Comparison of ENCODE assay signal across 26 cellular contexts in the genomic region with DNA sequence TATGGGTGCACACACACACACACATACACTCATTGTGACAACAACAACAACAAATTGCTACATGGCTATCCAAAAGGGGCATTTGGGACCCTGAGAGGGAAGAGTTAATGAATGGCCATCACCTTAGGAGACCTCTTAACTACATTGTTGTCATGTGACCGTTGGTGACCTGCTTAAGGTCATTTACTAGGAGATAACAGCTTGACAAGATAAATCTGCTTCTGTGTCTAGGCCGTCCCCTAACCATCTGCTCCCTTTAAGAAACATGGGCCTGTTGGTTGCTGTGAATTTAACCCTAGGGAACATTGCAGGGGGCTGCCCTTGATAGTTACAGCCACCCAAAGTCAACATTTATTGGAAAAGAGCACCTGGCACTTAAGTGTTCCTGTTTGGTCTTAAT. TPM values are rescaled to one million over a fixed set of nuclear protein-coding genes. Genes with fewer than 3 reads are reported as not detected.
DNase-seq lines count a peak whose midpoint lies in the region; ATAC-seq and TF ChIP-seq lines count a peak whose summit lies in the region.
"Had no signal": no experiment of that assay in that cellular context is flagged by ENCODE, and none has a peak within 500 bp of the region (broad histone marks: within the 10 kb centered on the region; RNA-seq: fewer than 3 reads in every experiment).

No MANE protein-coding gene starts in this region.

- no peaks in the 10 kb centered on the region for H3K27me3 Mint-ChIP-seq in MCF 10A (ENCODE audit: insufficient read depth, unreplicated experiment)
- H3K27me3 Mint-ChIP-seq: activated CD4-positive, alpha-beta memory T cell treated with anti-CD3 and anti-CD28 coated beads, Interleukin-2, amount 10 ng/mL, durations not matched to agents 7 days and 5 days; activated naive CD4-positive, alpha-beta T cell treated with anti-CD3 and anti-CD28 coated beads, Interleukin-2, amount 50 U/mL, for 24 hours had no signal

- no peak for TF ChIP-seq CTCF in MCF 10A (IDR thresholded peaks at IDR 0.05; ENCODE audit: unreplicated experiment)

- H3K27ac Mint-ChIP-seq in MCF 10A (ENCODE audit: low read depth, unreplicated experiment): no peak overlapping the region
- H3K27ac Mint-ChIP-seq: activated CD4-positive, alpha-beta memory T cell treated with anti-CD3 and anti-CD28 coated beads, Interleukin-2, amount 10 ng/mL, durations not matched to agents 7 days and 5 days; activated naive CD4-positive, alpha-beta T cell treated with anti-CD3 and anti-CD28 coated beads, Interleukin-2, amount 50 U/mL, for 24 hours; activated T-helper 2 cell treated with anti-CD3 and anti-CD28 coated beads, Interferon-gamma antibody, Interleukin-2, Interleukin-4, amounts not matched to agents 10 μg/mL and 5 μg/mL and 100 μg/mL, durations not matched to agents 14 hours and 24 hours and 36 hours; T-helper 1 cell treated with Interleukin-12 subunit alpha and Interleukin-12 subunit beta and Interleukin-4 antibody, amounts not matched to agents 30 μg/mL and 1 μg/mL, for 36 hours had no signal

- intact Hi-C loops in MCF 10A (cut with micrococcal nuclease): no loop called here

- H3K4me1 Mint-ChIP-seq in MCF 10A (ENCODE audit: insufficient read depth, unreplicated experiment): no peaks in the 10 kb centered on the region
- H3K4me1 Mint-ChIP-seq: activated CD4-positive, alpha-beta memory T cell treated with anti-CD3 and anti-CD28 coated beads, Interleukin-2, amount 10 ng/mL, durations not matched to agents 7 days and 5 days; activated naive CD4-positive, alpha-beta T cell treated with anti-CD3 and anti-CD28 coated beads, Interleukin-2, amount 50 U/mL, for 24 hours had no signal

- no peaks in the 10 kb centered on the region for H3K9me3 Mint-ChIP-seq in MCF 10A (ENCODE audit: unreplicated experiment)
- H3K9me3 Mint-ChIP-seq: activated CD4-positive, alpha-beta memory T cell treated with anti-CD3 and anti-CD28 coated beads, Interleukin-2, amount 10 ng/mL, durations not matched to agents 7 days and 5 days; activated naive CD4-positive, alpha-beta T cell treated with anti-CD3 and anti-CD28 coated beads, Interleukin-2, amount 50 U/mL, for 24 hours; activated T-helper 2 cell treated with anti-CD3 and anti-CD28 coated beads, Interferon-gamma antibody, Interleukin-2, Interleukin-4, amounts not matched to agents 10 μg/mL and 5 μg/mL and 100 μg/mL, durations not matched to agents 14 hours and 24 hours and 36 hours; CD8-positive, alpha-beta memory T cell; T-helper 1 cell treated with Interleukin-12 subunit alpha and Interleukin-12 subunit beta and Interleukin-4 antibody, amounts not matched to agents 30 μg/mL and 1 μg/mL, for 36 hours had no signal

- POLR2A ChIA-PET in MCF 10A (lab: Yijun Ruan, JAX): no interaction called here

- H3K4me3 Mint-ChIP-seq in MCF 10A (ENCODE audit: unreplicated experiment): no peak overlapping the region
- H3K4me3 Mint-ChIP-seq: activated CD4-positive, alpha-beta memory T cell treated with anti-CD3 and anti-CD28 coated beads, Interleukin-2, amount 10 ng/mL, durations not matched to agents 7 days and 5 days; activated naive CD4-positive, alpha-beta T cell treated with anti-CD3 and anti-CD28 coated beads, Interleukin-2, amount 50 U/mL, for 24 hours; CD8-positive, alpha-beta memory T cell; T-helper 1 cell treated with Interleukin-12 subunit alpha and Interleukin-12 subunit beta and Interleukin-4 antibody, amounts not matched to agents 30 μg/mL and 1 μg/mL, for 36 hours had no signal

- peaks cover 18% of the 10 kb centered on the region for H3K36me3 Mint-ChIP-seq in MCF 10A (ENCODE audit: insufficient read depth, unreplicated experiment)

- DNase-seq in NCI-H2227 (lab: John Stamatoyannopoulos, UW; ENCODE audit: unreplicated experiment): peak; percentile 20
- DNase-seq in NCI-H2227 treated with DMSO at 0.1 percent for 48 hours (lab: John Stamatoyannopoulos, UW): no peak
- peak; percentile 27 to 72 for DNase-seq in NCI-H2081 (lab: John Stamatoyannopoulos, UW)
- peak; percentile 98 for DNase-seq in NCI-H82 (lab: John Stamatoyannopoulos, UW)
- peak; percentile 25 for DNase-seq in retina
- DNase-seq in foreskin melanocyte: no peak
- DNase-seq in MCF 10A (ENCODE audit: unreplicated experiment): no peak
- DNase-seq: activated CD4-positive, alpha-beta memory T cell treated with anti-CD3 and anti-CD28 coated beads, Interleukin-2, amount 10 ng/mL, durations not matched to agents 7 days and 5 days; activated CD4-positive, alpha-beta T cell treated with anti-CD3 and anti-CD28 coated beads for 1 hour; BE2C; CD8-positive, alpha-beta memory T cell; effector CD4-positive, alpha-beta T cell; H7; heart left ventricle; IMR-90; NCI-H526 treated with DMSO at 0.1 percent for 48 hours; right cardiac atrium; spleen; tibial artery had no signal

- CTCF ChIA-PET in MCF 10A (lab: Yijun Ruan, JAX): interaction anchor here (0.6 kb wide), 1 partner anchor 286 kb away, joined by 3 read pairs; no protein-coding TSS in a partner anchor

- no TSS peak for BruUV-seq in MCF 10A (replicated peaks; lab: Mats Ljungman, UMichigan)

- ATAC-seq in HG03378 (IDR thresholded peaks at IDR 0.05; ENCODE audit: unreplicated experiment): no peak
- ATAC-seq: heart left ventricle, right cardiac atrium had no signal

RNA-seq across cellular contexts. Expression of gene C1QL3, which starts 29.7 kb away (rescaled TPM):
- total RNA-seq in MCF 10A (2022): not detected in 2 replicates
- total RNA-seq: breast epithelium, heart left ventricle, IMR-90, lung, SK-MEL-5, spleen had no signal

RNA-seq across cellular contexts. Expression of gene PTER, which starts 55.1 kb away (rescaled TPM):
- 50.8 and 53.2 TPM in 2 replicates for total RNA-seq in MCF 10A (2022)

Comparison
In these comparisons a context has a peak if more than half of its experiments do, and no peak if none do; other contexts are left out.
1. DNase-seq: peak in NCI-H2227 (single experiment), NCI-H2081 (2 of 2), NCI-H82 (single experiment) and retina (single experiment); none in NCI-H2227 treated with DMSO at 0.1 percent for 48 hours (single experiment), foreskin melanocyte (single experiment) and MCF 10A (single experiment).